18 cellular contexts compared by ENCODE assay signal in genomic region chr7:14841086-14841485, GRCh38.
"Had no signal": no experiment of that assay in that cellular context is flagged by ENCODE, and none has a peak within 500 bp of the region (broad histone marks: within the 10 kb centered on the region; RNA-seq: fewer than 3 reads in every experiment).

No MANE protein-coding gene starts in this region.

- H3K27me3 ChIP-seq: MG63 had no signal

- DNase-seq: Karpas-422, KG1, NCI-H1092, NCI-H1105 treated with DMSO at 0.1 percent for 48 hours, NCI-H1417 treated with DMSO at 0.1 percent for 48 hours, NCI-H187, NCI-H2029, NCI-H2081 treated with DMSO at 0.1 percent for 48 hours, NCI-H2171, NCI-H446, NCI-H510A, NCI-H524 treated with DMSO at 0.1 percent for 48 hours, NCI-H69, NCI-H774, SHP77 had no signal

- H3K4me3 ChIP-seq: MG63 had no signal

- ATAC-seq: Panc1 had no signal

- H3K27ac ChIP-seq: RWPE1 had no signal

- H3K9me3 ChIP-seq: MG63 had no signal

- H3K36me3 ChIP-seq: MG63 had no signal
